ENCODE assay signal across 26 cellular contexts in the genomic region with DNA sequence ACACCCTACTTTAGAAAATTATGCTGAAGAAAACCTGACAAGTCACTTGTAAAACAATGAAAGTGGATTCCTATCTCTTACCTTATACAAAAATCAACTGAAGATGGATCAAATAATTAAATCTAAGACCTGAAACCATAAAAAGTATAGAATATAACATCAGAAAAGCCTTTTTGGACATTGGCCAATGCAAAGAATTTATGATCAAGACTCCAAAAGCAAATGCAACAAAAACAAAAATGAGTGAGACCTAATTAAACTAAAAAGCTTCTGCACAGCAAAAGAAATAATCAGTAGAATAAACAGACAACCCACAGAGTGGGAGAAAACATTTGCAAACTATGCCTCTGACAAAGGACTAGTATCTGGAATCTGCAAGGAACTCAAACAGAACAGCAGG.
"Had no signal": no experiment of that assay in that cellular context is flagged by ENCODE, and none has a peak within 500 bp of the region (broad histone marks: within the 10 kb centered on the region; RNA-seq: fewer than 3 reads in every experiment).

No MANE protein-coding gene starts in this region.

- H3K4me1 Mint-ChIP-seq: activated CD8-positive, alpha-beta memory T cell treated with anti-CD3 and anti-CD28 coated beads, Interleukin-2, amount 10 ng/mL, durations not matched to agents 7 days and 5 days; activated naive CD4-positive, alpha-beta T cell treated with anti-CD3 and anti-CD28 coated beads, Interleukin-2, amount 50 U/mL, for 24 hours had no signal

- ATAC-seq: activated CD8-positive, alpha-beta memory T cell treated with anti-CD3 and anti-CD28 coated beads, Interleukin-2, amount 10 ng/mL, durations not matched to agents 7 days and 5 days; Panc1; Right ventricle myocardium inferior; SK-N-SH treated with all-trans-retinoic acid at 6 μM for 48 hours; WTC11 had no signal

- H3K4me3 Mint-ChIP-seq: activated CD8-positive, alpha-beta memory T cell treated with anti-CD3 and anti-CD28 coated beads, Interleukin-2, amount 10 ng/mL, durations not matched to agents 7 days and 5 days; activated naive CD4-positive, alpha-beta T cell treated with anti-CD3 and anti-CD28 coated beads, Interleukin-2, amount 50 U/mL, for 24 hours; activated T-cell treated with anti-CD3 and anti-CD28 coated beads, Interleukin-2, amount 50 U/mL, for 24 hours; activated T-helper 1 cell treated with anti-CD3 and anti-CD28 coated beads, Interleukin-12 subunit alpha, Interleukin-12 subunit beta, Interleukin-2, Interleukin-4 antibody, amounts not matched to agents 30 ng/mL and 10 ng/mL and 1 ng/mL, durations not matched to agents 14 hours and 24 hours and 36 hours; T-helper 1 cell treated with Interleukin-12 subunit alpha and Interleukin-12 subunit beta and Interleukin-4 antibody, amounts not matched to agents 30 μg/mL and 1 μg/mL, for 36 hours; WTC11 had no signal

- H3K36me3 Mint-ChIP-seq: activated CD8-positive, alpha-beta memory T cell treated with anti-CD3 and anti-CD28 coated beads, Interleukin-2, amount 10 ng/mL, durations not matched to agents 7 days and 5 days; activated naive CD4-positive, alpha-beta T cell treated with anti-CD3 and anti-CD28 coated beads, Interleukin-2, amount 50 U/mL, for 24 hours had no signal

- H3K27ac Mint-ChIP-seq: activated CD8-positive, alpha-beta memory T cell treated with anti-CD3 and anti-CD28 coated beads, Interleukin-2, amount 10 ng/mL, durations not matched to agents 7 days and 5 days; activated naive CD4-positive, alpha-beta T cell treated with anti-CD3 and anti-CD28 coated beads, Interleukin-2, amount 50 U/mL, for 24 hours; activated T-cell treated with anti-CD3 and anti-CD28 coated beads, Interleukin-2, amount 50 U/mL, for 24 hours; activated T-helper 1 cell treated with anti-CD3 and anti-CD28 coated beads, Interleukin-12 subunit alpha, Interleukin-12 subunit beta, Interleukin-2, Interleukin-4 antibody, amounts not matched to agents 30 ng/mL and 10 ng/mL and 1 ng/mL, durations not matched to agents 14 hours and 24 hours and 36 hours; T-helper 1 cell treated with Interleukin-12 subunit alpha and Interleukin-12 subunit beta and Interleukin-4 antibody, amounts not matched to agents 30 μg/mL and 1 μg/mL, for 36 hours; WTC11 had no signal

- H3K27me3 Mint-ChIP-seq: activated CD8-positive, alpha-beta memory T cell treated with anti-CD3 and anti-CD28 coated beads, Interleukin-2, amount 10 ng/mL, durations not matched to agents 7 days and 5 days; activated naive CD4-positive, alpha-beta T cell treated with anti-CD3 and anti-CD28 coated beads, Interleukin-2, amount 50 U/mL, for 24 hours; activated T-cell treated with anti-CD3 and anti-CD28 coated beads, Interleukin-2, amount 50 U/mL, for 24 hours had no signal

- DNase-seq: activated CD4-positive, alpha-beta T cell treated with anti-CD3 and anti-CD28 coated beads for 48 hours; activated CD4-positive, alpha-beta T cell treated with anti-CD3 and anti-CD28 coated beads, Interleukin-2, amount 50 U/mL, for 4 hours; activated CD4-positive, CD25-positive, alpha-beta regulatory T cell treated with anti-CD3 and anti-CD28 coated beads, Interleukin-2, amount 50 U/mL, for 72 hours; activated CD8-positive, alpha-beta memory T cell treated with anti-CD3 and anti-CD28 coated beads, Interleukin-2, amount 10 ng/mL, durations not matched to agents 7 days and 5 days; activated effector memory CD4-positive, alpha-beta T cell treated with Interleukin-2 at 50 U/mL for 16 hours; activated naive CD4-positive, alpha-beta T cell; activated T-cell treated with anti-CD3 and anti-CD28 coated beads, Interleukin-2, amount 50 U/mL, for 24 hours; aorta; caudate nucleus; Karpas-422; MM.1S; NCI-H146; NCI-H1930; NCI-H2107; NCI-H524; NK-92 treated with Interleukin-12 subunit alpha and Interleukin-12 subunit beta, amount 100 ng/mL, for 24 hours; OCI-M1; RPMI8226; SJCRH30 had no signal
